In the genomic region with DNA sequence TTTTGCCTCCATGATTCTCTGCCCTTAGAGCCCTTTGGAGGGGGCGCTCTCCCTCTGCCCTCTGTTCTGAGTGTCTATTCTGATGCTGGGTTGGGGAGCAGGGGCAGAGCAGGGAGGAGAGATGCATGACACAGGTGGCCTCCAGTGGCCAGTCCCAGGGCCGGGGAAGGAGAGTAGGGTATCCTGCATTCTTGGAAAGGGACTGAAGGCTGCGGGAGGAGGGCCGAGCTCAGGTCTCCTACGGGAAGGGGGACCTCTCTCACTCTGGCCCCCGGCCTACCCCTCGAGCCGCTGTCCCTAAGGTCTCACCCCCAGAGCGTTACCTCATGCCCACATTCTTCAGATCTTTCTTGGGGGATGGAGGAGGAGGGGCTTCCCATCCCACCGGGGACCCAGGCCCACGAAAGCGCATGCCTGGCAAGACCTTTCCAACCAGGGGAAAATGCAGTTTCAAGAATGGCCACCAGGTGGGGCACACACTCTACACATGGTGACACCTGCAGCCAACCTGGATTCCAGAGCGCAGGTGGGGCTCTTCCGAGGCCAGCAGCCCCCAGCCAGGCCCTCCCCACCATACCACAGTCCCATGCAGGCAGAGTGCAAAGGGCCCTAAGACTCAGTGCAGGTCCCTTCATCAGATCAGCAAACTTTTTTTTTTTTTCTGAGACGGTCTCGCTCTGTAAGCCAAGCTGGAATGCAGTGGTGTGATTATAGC, we compare ENCODE assay signal across 8 cellular contexts.
DNase-seq lines count a peak whose midpoint lies in the region; ATAC-seq and TF ChIP-seq lines count a peak whose summit lies in the region.

No MANE protein-coding gene starts in this region.

- 30 to 34% methylated on average over 16 of the region's 16 CpGs for WGBS in sigmoid colon, 2 donors

- CTCF ChIA-PET in Caco-2 (lab: Charles Lee) = interaction anchor here (0.5 to 1.9 kb wide), 23 partner anchors 8 to 721 kb away, joined by 3 to 21 read pairs (median 4); no protein-coding TSS in a partner anchor

- no peak overlapping the region for H3K4me3 ChIP-seq in Caco-2 (ENCODE audit: low read depth, low read length)
- no peak overlapping the region for H3K4me3 ChIP-seq in sigmoid colon

- H3K9me3 ChIP-seq in Caco-2 = no peaks in the 10 kb centered on the region
- H3K9me3 ChIP-seq in sigmoid colon = no peaks in the 10 kb centered on the region

- no peak for TF ChIP-seq POLR2A in sigmoid colon (IDR thresholded peaks at IDR 0.05)

- ATAC-seq in left ventricle myocardium superior = peak; percentile 58
- ATAC-seq in GM21447 (IDR thresholded peaks at IDR 0.05; ENCODE audit: unreplicated experiment) = no peak

- H3K4me1 ChIP-seq in Caco-2 (0 out of 2 replicates have a peak, but pooled peaks cover 3% of the 10 kb centered on the region), sigmoid colon (no peaks in the 10 kb centered on the region)

- peak; percentile 86 to 96 for TF ChIP-seq CTCF in Caco-2 (IDR thresholded peaks at IDR 0.05; ENCODE audit: insufficient read depth in 1 of 2, low read depth in 1 of 2, low read length in 1 of 2, severe bottlenecking in 1 of 2, unreplicated experiment in 1 of 2)
- peak; percentile 50 to 92 (median 84) for TF ChIP-seq CTCF in sigmoid colon (IDR thresholded peaks at IDR 0.05)

- no peaks in the 10 kb centered on the region for H3K9me3 Mint-ChIP-seq in Caco-2 (ENCODE audit: unreplicated experiment)

- no peak overlapping the region for H3K27ac ChIP-seq in sigmoid colon

- H3K27ac Mint-ChIP-seq in Caco-2 (ENCODE audit: unreplicated experiment) = peak overlapping the region; percentile 81

- H3K4me3 Mint-ChIP-seq in Caco-2 (ENCODE audit: unreplicated experiment) = no peak overlapping the region

- POLR2A ChIA-PET in Caco-2 (lab: Charles Lee) = no interaction called here

- no TSS peak for BruUV-seq in Caco-2 (replicated peaks; lab: Mats Ljungman, UMichigan)

- DNase-seq in Caco-2 = peak; percentile 83 to 90
- DNase-seq in HuH-7.5 (ENCODE audit: low spot score) = peak; percentile 76
- DNase-seq in SK-N-DZ (ENCODE audit: low spot score) = peak; percentile 67
- peak; percentile 72 for DNase-seq in activated naive CD4-positive, alpha-beta T cell treated with anti-CD3 and anti-CD28 coated beads, Interleukin-2, amount 50 U/mL, for 16 hours
- peak; percentile 64 for DNase-seq in left ventricle myocardium superior
- no peak for DNase-seq in sigmoid colon
- DNase-seq in epidermal melanocyte (ENCODE audit: insufficient read length, low spot score) = no peak

- H3K36me3 ChIP-seq in Caco-2 (ENCODE audit: control insufficient read depth, insufficient read depth, low read length) = 0 out of 2 replicates have a peak, but pooled peaks cover 2% of the 10 kb centered on the region
- H3K36me3 ChIP-seq in sigmoid colon = no peaks in the 10 kb centered on the region

- peaks cover 6% of the 10 kb centered on the region for H3K4me1 Mint-ChIP-seq in Caco-2 (ENCODE audit: low read depth, unreplicated experiment)

- intact Hi-C loops in Caco-2 (cut with micrococcal nuclease; ENCODE audit: unreplicated experiment) = loop anchor here (1.0 to 2.0 kb wide), 7 partner anchors 42 to 730 kb away; no protein-coding TSS in a partner anchor
- intact Hi-C loops in left ventricle myocardium superior (cut with micrococcal nuclease) = loop anchor here (5.0 kb wide), 1 partner anchor 730 kb away; no protein-coding TSS in a partner anchor
- intact Hi-C loops in sigmoid colon (cut with DNase I) = loop anchor here (1.0 to 5.0 kb wide), 2 partner anchors 730 to 850 kb away; no protein-coding TSS in a partner anchor

- no peaks in the 10 kb centered on the region for H3K27me3 Mint-ChIP-seq in Caco-2 (ENCODE audit: insufficient read depth, unreplicated experiment)

- H3K36me3 Mint-ChIP-seq in Caco-2 (ENCODE audit: insufficient read depth, unreplicated experiment) = peaks cover 10% of the 10 kb centered on the region

- H3K27me3 ChIP-seq in Caco-2 (replicated peaks; ENCODE audit: control insufficient read depth, insufficient read depth, low read length) (no peaks in the 10 kb centered on the region), sigmoid colon (peaks cover 0 to 8% (median 0%) of the 10 kb centered on the region in 3 donors)

- TF ChIP-seq EP300 in sigmoid colon (IDR thresholded peaks at IDR 0.05) = no peak

Comparison
In these comparisons a context has a peak if more than half of its experiments do, and no peak if none do; other contexts are left out.
1. DNase-seq: peak in Caco-2 (2 of 2), HuH-7.5 (single experiment), SK-N-DZ (single experiment), activated naive CD4-positive, alpha-beta T cell treated with anti-CD3 and anti-CD28 coated beads, Interleukin-2, amount 50 U/mL, for 16 hours (single experiment) and left ventricle myocardium superior (single experiment); none in sigmoid colon (single experiment) and epidermal melanocyte (single experiment).